ENCODE assay signal across 1 cellular context in the genomic region with DNA sequence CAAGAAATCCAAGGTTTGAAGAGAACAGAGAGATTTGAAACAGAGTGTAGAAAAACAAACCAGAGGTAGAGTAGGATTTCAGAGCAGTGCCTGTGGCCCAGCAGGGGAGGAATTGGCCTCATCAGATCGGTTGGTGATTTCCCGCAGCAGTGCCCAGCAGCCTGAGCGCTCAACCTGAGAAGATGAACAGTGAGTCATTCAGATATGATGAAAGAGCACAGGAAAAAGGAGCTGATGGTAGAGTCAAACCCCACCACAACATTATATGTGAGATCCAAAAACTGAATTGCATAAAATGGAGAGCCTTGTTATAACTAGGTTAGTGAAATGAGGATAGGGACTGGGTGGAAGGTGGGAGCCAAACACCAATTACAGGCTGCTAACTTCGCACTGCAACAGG.
TF ChIP-seq lines count a peak whose summit lies in the region.

No MANE protein-coding gene starts in this region.

TF ChIP-seq in K562, 482 proteins besides CTCF, POLR2A, EP300 and RAD21:
- TF ChIP-seq E2F8 (IDR thresholded peaks at IDR 0.05; ENCODE audit: low read depth, partially characterized antibody) (no peak), TRIM24 (IDR thresholded peaks at IDR 0.05) (0 out of 4 replicates have a peak, but pooled peaks of 1 of the 2 experiments have one; percentile 11), RCOR1 (IDR thresholded peaks at IDR 0.05; ENCODE audit: borderline replicate concordance in 1 of 2, low read depth in 2 of 2, low read length in 2 of 2) (0 out of 4 replicates have a peak, but pooled peaks of 1 of the 2 experiments have one; percentile 15), HDGF (IDR thresholded peaks at IDR 0.05) (no peak), JUN (IDR thresholded peaks at IDR 0.05; ENCODE audit: borderline replicate concordance, low read depth, low read length) (peak; percentile 63), JUN (CRISPR knock-in tag; IDR thresholded peaks at IDR 0.05; ENCODE audit: borderline replicate concordance) (no peak), SNAPC5 (CRISPR knock-in tag; IDR thresholded peaks at IDR 0.05) (no peak), JUND (IDR thresholded peaks at IDR 0.05; ENCODE audit: borderline replicate concordance, low read depth, low read length) (peak; percentile 78), JUND (tag; IDR thresholded peaks at IDR 0.05; ENCODE audit: borderline replicate concordance, low read depth, low read length) (0 out of 3 replicates have a peak, but pooled peaks have one; percentile 44), CEBPB (tag; IDR thresholded peaks at IDR 0.05) (peak; percentile 18; the same call in 1 of the 2 replicates), KLF13 (tag; IDR thresholded peaks at IDR 0.05; ENCODE audit: borderline replicate concordance, low read depth) (no peak), CEBPG (CRISPR knock-in tag; IDR thresholded peaks at IDR 0.05) (no peak), CEBPG (tag; conservative IDR thresholded peaks at IDR 0.05 in 1 of 2, IDR thresholded peaks at IDR 0.05 in 1 of 2) (peak; percentile 29 to 76; a peak in 3 of 4 replicates), FOSL1 (tag; conservative IDR thresholded peaks at IDR 0.05) (peak; percentile 71), PURB (CRISPR knock-in tag; IDR thresholded peaks at IDR 0.05; ENCODE audit: low read depth) (no peak), DPF2 (IDR thresholded peaks at IDR 0.05) (0 out of 2 replicates have a peak, but pooled peaks have one; percentile 29)
- TF ChIP-seq, protein P1, sequence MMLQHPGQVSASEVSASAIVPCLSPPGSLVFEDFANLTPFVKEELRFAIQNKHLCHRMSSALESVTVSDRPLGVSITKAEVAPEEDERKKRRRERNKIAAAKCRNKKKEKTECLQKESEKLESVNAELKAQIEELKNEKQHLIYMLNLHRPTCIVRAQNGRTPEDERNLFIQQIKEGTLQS (IDR thresholded peaks at IDR 0.05): peak; percentile 83
- TF ChIP-seq, protein P1 (CRISPR knock-in tag; conservative IDR thresholded peaks at IDR 0.05): no peak
